26 cellular contexts compared by ENCODE assay signal in the genomic region with DNA sequence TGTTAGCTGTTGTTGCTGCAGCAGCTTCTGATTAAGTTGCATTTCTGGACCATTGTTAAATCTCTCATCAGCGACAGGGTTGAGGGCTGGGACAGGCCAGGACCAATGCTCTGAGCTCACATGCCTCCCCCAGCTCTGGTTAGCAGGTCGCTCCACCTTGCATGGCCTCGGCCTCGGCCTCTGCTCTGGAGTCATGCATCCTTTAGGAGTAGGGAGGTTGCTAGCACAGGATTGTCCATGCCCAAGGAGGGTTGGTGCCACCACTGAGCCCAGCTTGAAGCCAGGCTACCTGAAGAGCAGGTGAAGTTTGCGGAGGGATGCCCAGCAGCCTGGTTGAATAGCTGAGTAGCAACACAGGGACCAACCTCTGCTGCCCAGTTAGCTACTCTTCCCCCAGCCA. TPM values are rescaled to one million over a fixed set of nuclear protein-coding genes. Genes with fewer than 3 reads are reported as not detected.
"Had no signal": no experiment of that assay in that cellular context is flagged by ENCODE, and none has a peak within 500 bp of the region (broad histone marks: within the 10 kb centered on the region; RNA-seq: fewer than 3 reads in every experiment).

No MANE protein-coding gene starts in this region.

- H3K9me3 ChIP-seq: SJSA1 had no signal

- H3K9ac ChIP-seq: KMS-11 had no signal

- H3K4me3 Mint-ChIP-seq: IgD-negative memory B cell had no signal

- DNase-seq: Kasumi-1, MM.1S, NCI-H1092 treated with DMSO at 0.1 percent for 48 hours, NCI-H1436, NCI-H187, NCI-H2029, NCI-H2081 treated with DMSO at 0.1 percent for 48 hours, NCI-H2171, NCI-H226, NCI-H446, NCI-H510A, NCI-H524 treated with DMSO at 0.1 percent for 48 hours, NCI-H69, NCI-H774, Right ventricle myocardium superior, RPMI8226, SIG-M5 had no signal

- FAIRE-seq: HTR-8/SVneo, RCC 7860 had no signal

- H3K4me1 ChIP-seq: SJSA1 had no signal

- H3K27ac ChIP-seq: HL-60, KMS-11, SJSA1, SK-N-MC had no signal

- H3K4me2 ChIP-seq: KMS-11 had no signal

- H3K9me3 Mint-ChIP-seq: IgD-negative memory B cell had no signal

- H3K4me3 ChIP-seq: K562, SJSA1, SK-N-MC had no signal

- H3K27me3 Mint-ChIP-seq: IgD-negative memory B cell had no signal

- H3K27me3 ChIP-seq: SJSA1 had no signal

RNA-seq across cellular contexts. Expression of gene CPNE9, which starts 11.2 kb away (rescaled TPM):
- total RNA-seq: M059J, Right ventricle myocardium superior, SJSA1 had no signal
- polyA plus RNA-seq: IgD-negative memory B cell had no signal
